Comparison of ENCODE assay signal across 19 cellular contexts in genomic region chr2:195620499-195620898, GRCh38.
"Had no signal": no experiment of that assay in that cellular context is flagged by ENCODE, and none has a peak within 500 bp of the region (broad histone marks: within the 10 kb centered on the region; RNA-seq: fewer than 3 reads in every experiment).

No MANE protein-coding gene starts in this region.

- H3K36me3 Mint-ChIP-seq: activated CD8-positive, alpha-beta memory T cell treated with anti-CD3 and anti-CD28 coated beads, Interleukin-2, amount 10 ng/mL, durations not matched to agents 7 days and 5 days; activated naive CD8-positive, alpha-beta T cell treated with anti-CD3 and anti-CD28 coated beads for 36 hours had no signal

- H3K36me3 ChIP-seq: breast epithelium, esophagus squamous epithelium, heart left ventricle, left ventricle myocardium inferior, pancreas, stomach, thoracic aorta had no signal

- ATAC-seq: activated CD8-positive, alpha-beta memory T cell treated with anti-CD3 and anti-CD28 coated beads, Interleukin-2, amount 10 ng/mL, durations not matched to agents 7 days and 5 days; activated T-cell treated with anti-CD3 and anti-CD28 coated beads, Interleukin-2, amount 50 U/mL, for 4 hours; heart left ventricle; pancreas had no signal

- H3K4me3 ChIP-seq: breast epithelium, esophagus squamous epithelium, heart left ventricle, left ventricle myocardium inferior, pancreas, stomach, thoracic aorta had no signal

- H3K4me1 ChIP-seq: breast epithelium, esophagus squamous epithelium, heart left ventricle, left ventricle myocardium inferior, pancreas, stomach had no signal

- H3K4me3 Mint-ChIP-seq: activated CD8-positive, alpha-beta memory T cell treated with anti-CD3 and anti-CD28 coated beads, Interleukin-2, amount 10 ng/mL, durations not matched to agents 7 days and 5 days; activated naive CD8-positive, alpha-beta T cell treated with anti-CD3 and anti-CD28 coated beads for 36 hours; activated T-cell treated with anti-CD3 and anti-CD28 coated beads, Interleukin-2, amount 50 U/mL, for 4 hours; memory B cell; T-helper 2 cell treated with Interferon-gamma antibody and Interleukin-4, amounts not matched to agents 5 μg/mL and 100 μg/mL, for 36 hours had no signal

- H3K9me3 Mint-ChIP-seq: activated naive CD8-positive, alpha-beta T cell treated with anti-CD3 and anti-CD28 coated beads for 36 hours; activated T-cell treated with anti-CD3 and anti-CD28 coated beads, Interleukin-2, amount 50 U/mL, for 4 hours; memory B cell; T-helper 2 cell treated with Interferon-gamma antibody and Interleukin-4, amounts not matched to agents 5 μg/mL and 100 μg/mL, for 36 hours had no signal

- DNase-seq: activated CD4-positive, alpha-beta T cell treated with anti-CD3 and anti-CD28 coated beads, Interleukin-2, amount 50 U/mL, for 48 hours; activated CD4-positive, CD25-positive, alpha-beta regulatory T cell treated with anti-CD3 and anti-CD28 coated beads, Interleukin-2, amount 50 U/mL, for 72 hours; activated CD8-positive, alpha-beta memory T cell treated with anti-CD3 and anti-CD28 coated beads, Interleukin-2, amount 10 ng/mL, durations not matched to agents 7 days and 5 days; activated effector memory CD4-positive, alpha-beta T cell treated with anti-CD3 and anti-CD28 coated beads, Interleukin-2, amount 50 U/mL, for 16 hours; activated naive CD8-positive, alpha-beta T cell treated with anti-CD3 and anti-CD28 coated beads for 36 hours; activated T-cell treated with anti-CD3 and anti-CD28 coated beads, Interleukin-2, amount 50 U/mL, for 4 hours; anterior cingulate cortex; esophagus squamous epithelium; foreskin melanocyte; heart left ventricle; kidney; left ventricle myocardium inferior; pancreas; stimulated activated CD4-positive, alpha-beta T cell treated with anti-CD3 and anti-CD28 coated beads, Interleukin-4, amount 100 ng/mL, for 4 hours; stomach had no signal

- FAIRE-seq: kidney, pancreas had no signal

- H3K9me3 ChIP-seq: breast epithelium, esophagus squamous epithelium, heart left ventricle, left ventricle myocardium inferior, pancreas, stomach, thoracic aorta had no signal

- H3K27me3 Mint-ChIP-seq: activated CD8-positive, alpha-beta memory T cell treated with anti-CD3 and anti-CD28 coated beads, Interleukin-2, amount 10 ng/mL, durations not matched to agents 7 days and 5 days; activated naive CD8-positive, alpha-beta T cell treated with anti-CD3 and anti-CD28 coated beads for 36 hours; memory B cell had no signal

- H3K27ac ChIP-seq: breast epithelium, esophagus squamous epithelium, heart left ventricle, left ventricle myocardium inferior, pancreas, stomach, thoracic aorta had no signal

- H3K27ac Mint-ChIP-seq: activated CD8-positive, alpha-beta memory T cell treated with anti-CD3 and anti-CD28 coated beads, Interleukin-2, amount 10 ng/mL, durations not matched to agents 7 days and 5 days; activated naive CD8-positive, alpha-beta T cell treated with anti-CD3 and anti-CD28 coated beads for 36 hours; memory B cell; T-helper 2 cell treated with Interferon-gamma antibody and Interleukin-4, amounts not matched to agents 5 μg/mL and 100 μg/mL, for 36 hours had no signal

- H3K27me3 ChIP-seq: breast epithelium, heart left ventricle, pancreas, stomach had no signal
